In the genomic region with DNA sequence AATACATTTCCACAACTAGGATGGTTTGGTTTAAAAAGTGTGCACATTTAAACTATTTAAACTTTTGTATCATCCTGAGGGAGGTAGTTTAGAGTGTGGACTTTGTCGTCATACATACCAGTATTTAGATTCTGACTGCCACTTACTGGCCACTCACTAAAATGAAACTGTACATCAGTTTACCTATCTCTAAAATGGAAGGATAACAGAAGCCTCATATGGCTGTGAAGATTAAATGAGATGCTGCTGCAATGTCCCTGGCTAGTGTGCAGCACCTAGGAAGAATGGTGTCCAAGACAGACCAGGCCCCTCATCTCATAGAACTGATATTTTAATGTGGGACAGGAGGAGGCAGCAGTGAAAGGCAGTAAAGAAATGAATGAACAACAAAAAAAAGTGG, we compare ENCODE assay signal across 1 cellular context.
A peak's percentile ranks its signal among the peaks of the same experiment; 100 is the strongest.
TF ChIP-seq lines count a peak whose summit lies in the region.

No MANE protein-coding gene starts in this region.

TF ChIP-seq in K562, 482 proteins besides CTCF, POLR2A, EP300 and RAD21 (continued from another document):
- TF ChIP-seq E2F6 (IDR thresholded peaks at IDR 0.05; ENCODE audit: borderline replicate concordance in 1 of 2, extremely low read depth in 1 of 2, insufficient read depth in 1 of 2, insufficient read length in 1 of 2, low read depth in 1 of 2, low read length in 1 of 2, poor library complexity in 1 of 2, severe bottlenecking in 1 of 2) (no peak), TBL1XR1 (IDR thresholded peaks at IDR 0.05; ENCODE audit: low read length in 2 of 2) (no peak), FOXA1 (IDR thresholded peaks at IDR 0.05; ENCODE audit: borderline replicate concordance) (no peak), BCOR (IDR thresholded peaks at IDR 0.05) (peak; percentile 25; the same call in 1 of the 2 replicates)
